26 cellular contexts compared by ENCODE assay signal in genomic region chr11:12453243-12453642, GRCh38.
A peak's percentile ranks its signal among the peaks of the same experiment; 100 is the strongest.
DNase-seq lines count a peak whose midpoint lies in the region; ATAC-seq and TF ChIP-seq lines count a peak whose summit lies in the region.
"Had no signal": no experiment of that assay in that cellular context is flagged by ENCODE, and none has a peak within 500 bp of the region (broad histone marks: within the 10 kb centered on the region; RNA-seq: fewer than 3 reads in every experiment).

No MANE protein-coding gene starts in this region.

- H3K4me3 ChIP-seq in endodermal cell (ENCODE audit: low read length) = no peak overlapping the region
- H3K4me3 ChIP-seq in muscle layer of duodenum (ENCODE audit: low read depth in 1 of 2, low read length in 2 of 2) = no peak overlapping the region
- H3K4me3 ChIP-seq: K562, SK-N-MC had no signal

- H3K36me3 Mint-ChIP-seq in endodermal cell (ENCODE audit: low read depth) = no peaks in the 10 kb centered on the region

- H3K27me3 Mint-ChIP-seq in endodermal cell (ENCODE audit: insufficient read depth) = no peaks in the 10 kb centered on the region

- no peaks in the 10 kb centered on the region for H3K9me3 Mint-ChIP-seq in endodermal cell

- H3K27ac Mint-ChIP-seq in endodermal cell = peak overlapping the region; percentile 78

- WGBS in endodermal cell (ENCODE audit: insufficient coverage in 1 of 2, insufficient read length in 1 of 2), 2 experiments = 91 to 93% methylated on average over 1 to 2 of the region's 2 CpGs

- DNase-seq in Right ventricle myocardium superior (no peak), Right ventricle myocardium inferior (ENCODE audit: missing footprints) (no peak), endodermal cell (peak; percentile 15), HK-2 (ENCODE audit: unreplicated experiment) (no peak), NCI-H1436 (lab: John Stamatoyannopoulos, UW) (no peak)
- DNase-seq: 8988T, ACHN, Calu3, DMS153, DND-41, Kasumi-1, MV-4-11, NCI-H1105, NCI-H146, NCI-H2029, NCI-H2227 treated with DMSO at 0.1 percent for 48 hours, NCI-H510A, NCI-H69, SIG-M5 had no signal

- TF ChIP-seq CTCF in endodermal cell (conservative IDR thresholded peaks at IDR 0.05) = no peak

- intact Hi-C loops in Right ventricle myocardium superior (cut with DNase I) = no loop called here
- intact Hi-C loops in Right ventricle myocardium inferior (cut with DNase I) = no loop called here

- H3K4me1 ChIP-seq in endodermal cell (ENCODE audit: control insufficient read depth, insufficient read depth, low read length) (peaks cover 3% of the 10 kb centered on the region), muscle layer of duodenum (ENCODE audit: control insufficient read depth in 1 of 2, insufficient read depth in 2 of 2, low read length in 2 of 2) (peaks cover 0 to 30% of the 10 kb centered on the region in 2 donors)

- H3K9ac ChIP-seq in endodermal cell (ENCODE audit: extremely low read depth, low read length, poor library complexity, severe bottlenecking) = no peak overlapping the region

- H3K27ac ChIP-seq in endodermal cell (ENCODE audit: low read depth, low read length) (no peak overlapping the region), muscle layer of duodenum (ENCODE audit: low read length) (peak overlapping the region; percentile 45)
- H3K27ac ChIP-seq: RWPE1, SK-N-MC had no signal

- ATAC-seq in Right ventricle myocardium superior (ENCODE audit: poor library complexity) = peak; percentile 38
- no peak for ATAC-seq in Right ventricle myocardium inferior
- ATAC-seq in esophagus mucosa = no peak
- ATAC-seq: HepG2, K562, Panc1 had no signal

- H3K9me3 ChIP-seq in endodermal cell (ENCODE audit: control insufficient read depth, low read length) = no peaks in the 10 kb centered on the region
- no peaks in the 10 kb centered on the region for H3K9me3 ChIP-seq in muscle layer of duodenum (ENCODE audit: control insufficient read depth in 1 of 2, low read length in 2 of 2)

- H3K27me3 ChIP-seq in endodermal cell (ENCODE audit: control insufficient read depth, insufficient read depth, low read length, poor library complexity, severe bottlenecking) (no peaks in the 10 kb centered on the region), muscle layer of duodenum (ENCODE audit: low read depth, low read length) (no peaks in the 10 kb centered on the region)

- H3K4me3 Mint-ChIP-seq in endodermal cell = no peak overlapping the region

- peaks cover 9% of the 10 kb centered on the region for H3K4me1 Mint-ChIP-seq in endodermal cell

- H3K36me3 ChIP-seq in endodermal cell (ENCODE audit: control insufficient read depth, insufficient read depth, low read length) (no peaks in the 10 kb centered on the region), muscle layer of duodenum (ENCODE audit: control insufficient read depth in 1 of 2, insufficient read depth in 2 of 2, low read length in 2 of 2) (no peaks in the 10 kb centered on the region)
